ENCODE assay signal across 1 cellular context in the genomic region with DNA sequence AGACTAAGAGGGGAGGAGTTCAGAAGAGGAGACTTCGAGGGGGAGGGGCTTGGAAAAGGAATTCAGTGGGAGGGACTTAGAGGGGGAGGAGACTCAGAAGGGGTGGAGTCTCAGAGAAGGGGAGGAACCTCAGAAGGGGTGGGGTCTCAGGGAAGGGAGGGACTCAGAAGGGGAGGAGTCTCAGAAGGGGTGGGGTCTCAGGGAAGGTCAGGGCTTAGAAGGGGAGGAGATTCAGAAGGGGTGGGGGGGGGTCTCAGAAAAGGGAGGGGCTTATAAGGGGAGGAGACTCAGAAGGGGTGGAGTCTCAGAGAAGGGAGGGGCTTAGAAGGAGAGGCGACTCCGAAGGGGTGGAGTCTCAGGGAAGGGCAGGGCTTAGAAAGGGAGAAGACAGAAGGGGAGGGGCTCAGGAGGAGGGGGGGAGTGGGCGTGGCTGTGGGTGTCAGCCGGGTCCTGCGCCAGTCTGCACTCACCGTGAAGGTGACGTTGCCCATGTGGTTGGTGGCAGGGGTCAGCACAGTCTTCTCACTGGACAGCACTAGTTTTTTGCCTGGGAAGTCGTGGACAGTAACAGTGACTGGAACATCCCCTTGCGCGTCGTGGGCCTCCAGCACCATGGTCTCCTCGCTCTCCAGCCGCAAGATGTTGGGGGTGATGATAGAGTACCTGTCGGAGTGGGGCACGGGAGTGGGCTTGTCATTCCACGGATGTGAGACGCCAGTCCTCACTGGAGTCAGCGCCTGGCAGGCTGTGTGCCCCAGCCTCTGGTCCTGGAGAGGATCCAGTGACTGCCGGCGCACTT.
TF ChIP-seq lines count a peak whose summit lies in the region.

No MANE protein-coding gene starts in this region.

TF ChIP-seq in SK-N-SH, 30 proteins besides CTCF, POLR2A, EP300 and RAD21 (continued from another document):
- TF ChIP-seq FOSL2 (IDR thresholded peaks at IDR 0.05; ENCODE audit: borderline replicate concordance, low read depth) = no peak
- no peak for TF ChIP-seq FOXM1 (IDR thresholded peaks at IDR 0.05; ENCODE audit: low read depth)
- TF ChIP-seq MAX (IDR thresholded peaks at IDR 0.05; ENCODE audit: low read depth) = no peak
- TF ChIP-seq ZBTB33 (IDR thresholded peaks at IDR 0.05; ENCODE audit: borderline replicate concordance, low read depth) = no peak
- no peak for TF ChIP-seq YY1 (IDR thresholded peaks at IDR 0.05; ENCODE audit: low read depth)
- TF ChIP-seq CHD2 (IDR thresholded peaks at IDR 0.05; ENCODE audit: low read length, partially characterized antibody) = no peak
- TF ChIP-seq TEAD4 (IDR thresholded peaks at IDR 0.05; ENCODE audit: borderline replicate concordance, insufficient read depth) = no peak
TF ChIP-seq in SK-N-SH: peak in this region for 0.
